In the genomic region with DNA sequence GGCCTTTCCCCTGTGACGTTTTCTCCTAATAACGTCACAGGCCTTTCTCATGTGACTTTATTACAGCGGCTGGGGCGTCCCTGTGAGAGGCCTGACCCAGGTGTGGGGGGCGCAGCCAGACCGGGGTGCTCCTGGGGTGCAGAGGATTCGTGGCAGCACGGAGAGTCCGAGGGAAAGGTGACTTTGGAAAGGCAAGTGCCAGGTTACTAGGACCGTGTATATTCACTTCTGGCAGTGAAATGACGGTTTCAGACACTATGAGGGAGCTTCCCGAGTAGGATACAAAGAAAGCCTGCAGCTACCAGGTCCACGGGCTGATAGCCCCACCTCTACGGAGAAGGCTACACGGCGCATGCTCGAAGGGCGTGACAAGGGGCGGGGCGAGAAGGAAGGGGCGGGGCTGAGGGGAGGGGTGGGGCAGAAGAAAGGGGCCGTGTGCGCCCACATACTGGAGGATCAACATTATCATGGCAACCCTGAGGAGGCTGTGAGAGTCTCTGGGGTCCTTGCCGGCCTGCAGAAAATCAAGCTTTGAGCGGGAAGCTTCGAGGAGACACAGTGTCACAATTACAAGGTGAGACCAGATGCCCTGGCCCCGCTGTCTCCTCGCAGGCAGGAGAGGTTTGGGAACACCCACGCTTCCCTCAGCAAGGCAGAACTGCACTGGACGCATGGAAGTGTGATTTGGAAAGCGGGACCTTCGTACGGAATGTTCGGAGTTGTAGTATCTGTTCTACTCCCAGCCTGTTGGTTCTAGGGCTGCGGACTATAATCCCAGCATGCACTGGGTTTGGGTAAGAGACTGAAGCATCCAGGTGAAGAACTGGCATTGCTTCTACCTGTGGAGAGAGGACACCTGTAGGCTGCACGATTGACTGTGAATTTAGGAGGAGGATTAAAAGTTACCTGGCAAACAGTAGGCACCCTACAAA, we compare ENCODE assay signal across 8 cellular contexts. TPM values are rescaled to one million over a fixed set of nuclear protein-coding genes. Genes with fewer than 3 reads are reported as not detected.
DNase-seq lines count a peak whose midpoint lies in the region; ATAC-seq and TF ChIP-seq lines count a peak whose summit lies in the region.

No MANE protein-coding gene starts in this region.

- no peaks in the 10 kb centered on the region for H3K27me3 ChIP-seq in gastroesophageal sphincter
- no peaks in the 10 kb centered on the region for H3K27me3 ChIP-seq in prostate gland (replicated peaks; ENCODE audit: insufficient read depth)
- H3K27me3 ChIP-seq in vagina, result no peaks in the 10 kb centered on the region

- H3K27ac ChIP-seq in gastroesophageal sphincter (peak overlapping the region in 1 of 4 donors; percentile 57), prostate gland (peak overlapping the region in 1 of 2 donors; percentile 59), vagina (no peak overlapping the region)

- TF ChIP-seq CTCF in gastroesophageal sphincter (IDR thresholded peaks at IDR 0.05) (no peak), prostate gland (IDR thresholded peaks at IDR 0.05) (no peak), vagina (IDR thresholded peaks at IDR 0.05) (no peak)

- H3K36me3 ChIP-seq in gastroesophageal sphincter, result no peaks in the 10 kb centered on the region
- no peaks in the 10 kb centered on the region for H3K36me3 ChIP-seq in prostate gland
- H3K36me3 ChIP-seq in vagina, result no peaks in the 10 kb centered on the region

- intact Hi-C loops in prostate gland (cut with DNase I) (no loop called here), vagina (cut with DNase I) (no loop called here)

- TF ChIP-seq POLR2A in gastroesophageal sphincter (IDR thresholded peaks at IDR 0.05), result no peak
- no peak for TF ChIP-seq POLR2A in prostate gland (IDR thresholded peaks at IDR 0.05)
- TF ChIP-seq POLR2A in vagina (IDR thresholded peaks at IDR 0.05), result no peak

- H3K4me3 ChIP-seq in GM08714 (ENCODE audit: low read length) (peak overlapping the region; percentile 55; the same call in 1 of the 2 replicates), gastroesophageal sphincter (peak overlapping the region; percentile 30 to 46), prostate gland (peak overlapping the region; percentile 23 to 28), vagina (peak overlapping the region; percentile 39 to 40)

- TF ChIP-seq EP300 in gastroesophageal sphincter (IDR thresholded peaks at IDR 0.05), result no peak

- ATAC-seq in HG02798 (IDR thresholded peaks at IDR 0.05; ENCODE audit: poor library complexity, unreplicated experiment) (peak; percentile 94), gastroesophageal sphincter (peak; percentile 80)

- peaks cover 0 to 4% (median 0%) of the 10 kb centered on the region in 3 donors for H3K4me1 ChIP-seq in gastroesophageal sphincter
- H3K4me1 ChIP-seq in prostate gland (replicated peaks), result no peaks in the 10 kb centered on the region
- H3K4me1 ChIP-seq in vagina, result peaks cover 5% of the 10 kb centered on the region

- DNase-seq in NOMO-1 treated with dmso at 0.1 percent for 144 hours (lab: John Stamatoyannopoulos, UW; ENCODE audit: unreplicated experiment) (peak; percentile 0), prostate gland (ENCODE audit: low spot score) (no peak), vagina (ENCODE audit: extremely low spot score in 2 of 2) (no peak), NCI-H510A (lab: John Stamatoyannopoulos, UW) (no peak)
- DNase-seq in activated effector memory CD4-positive, alpha-beta T cell treated with anti-CD3 and anti-CD28 coated beads, Interleukin-2, amount 50 U/mL, for 16 hours, result peak; percentile 83

- WGBS in gastroesophageal sphincter (ENCODE audit: low coverage in 1 of 2), 2 donors, result 29 to 44% methylated on average over 6 to 8 of the region's 36 CpGs
- WGBS in prostate gland, result 56% methylated on average over 36 of the region's 36 CpGs

- H3K9me3 ChIP-seq in gastroesophageal sphincter (no peaks in the 10 kb centered on the region), prostate gland (no peaks in the 10 kb centered on the region), vagina (no peaks in the 10 kb centered on the region)

RNA-seq across cellular contexts. Expression of gene ZNF337, which starts 54.4 kb away (rescaled TPM):
- total RNA-seq in gastroesophageal sphincter (10 to 100 TPM; 14.9 to 23.3 (median 18.7) TPM), prostate gland (10 to 100 TPM; 16.0 to 20.3 TPM), vagina (20.1 TPM)

Comparison
In these comparisons a context has a peak if more than half of its experiments do, and no peak if none do; other contexts are left out.
1. DNase-seq: peak in NOMO-1 treated with dmso at 0.1 percent for 144 hours (single experiment) and activated effector memory CD4-positive, alpha-beta T cell treated with anti-CD3 and anti-CD28 coated beads, Interleukin-2, amount 50 U/mL, for 16 hours (single experiment); none in prostate gland (single experiment), vagina (0 of 2) and NCI-H510A (single experiment).
2. Peak in every context shown above with its lines, with median percentiles within 50 percentile points of each other: H3K4me3 ChIP-seq.